In genomic region chr2:120253021-120253882, GRCh38 we compare ENCODE assay signal across 8 cellular contexts. TPM values are rescaled to one million over a fixed set of nuclear protein-coding genes. Genes with fewer than 3 reads are reported as not detected.
DNase-seq lines count a peak whose midpoint lies in the region; ATAC-seq, FAIRE-seq and TF ChIP-seq lines count a peak whose summit lies in the region.

No MANE protein-coding gene starts in this region.

- H3K9ac ChIP-seq in PC-3 (ENCODE audit: low read length) (peak overlapping the region; percentile 78), neural cell (ENCODE audit: low read length) (peak overlapping the region; percentile 72)

- H3K4me1 Mint-ChIP-seq in activated naive CD8-positive, alpha-beta T cell (ENCODE audit: low read depth): peaks cover 55% of the 10 kb centered on the region

- DNase-seq in D721Med (ENCODE audit: insufficient read length, low spot score): no peak
- peak; percentile 47 for DNase-seq in GM19240 (ENCODE audit: insufficient read length, low spot score)
- DNase-seq in PC-3: peak; percentile 82
- DNase-seq in urothelium cell line (ENCODE audit: low spot score): peak; percentile 83

- no peaks in the 10 kb centered on the region for H3K27me3 Mint-ChIP-seq in activated naive CD8-positive, alpha-beta T cell

- peak; percentile 62 for TF ChIP-seq RAD21 in neural cell (conservative IDR thresholded peaks at IDR 0.05)

- POLR2A ChIA-PET in PC-3 (lab: Charles Lee; ENCODE audit: unreplicated experiment): no interaction called here

- no peaks in the 10 kb centered on the region for H3F3A ChIP-seq in PC-3 (ENCODE audit: low read length, unreplicated experiment)
- no peaks in the 10 kb centered on the region for H3F3A ChIP-seq in neural cell (ENCODE audit: insufficient read depth, low read length, poor library complexity, severe bottlenecking)

- H2AFZ ChIP-seq in PC-3 (ENCODE audit: low read length) (peak overlapping the region; percentile 85), neural cell (ENCODE audit: low read depth, low read length) (peak overlapping the region; percentile 8)

- TF ChIP-seq CTCF in D721Med (IDR thresholded peaks at IDR 0.05; ENCODE audit: insufficient read depth, missing control alignments) (peak; percentile 24), PC-3 (conservative IDR thresholded peaks at IDR 0.05; ENCODE audit: low read depth, low read length) (peak; percentile 40; the same call in 1 of the 2 replicates), gastroesophageal sphincter (IDR thresholded peaks at IDR 0.05) (peak in 3 of 4 experiments; percentile 58 to 63 (median 61)), neural cell (IDR thresholded peaks at IDR 0.05; ENCODE audit: poor library complexity, severe bottlenecking) (peak; percentile 78)

- H3K36me3 ChIP-seq in PC-3 (ENCODE audit: low read depth, low read length): no peaks in the 10 kb centered on the region
- no peaks in the 10 kb centered on the region for H3K36me3 ChIP-seq in gastroesophageal sphincter
- no peaks in the 10 kb centered on the region for H3K36me3 ChIP-seq in neural cell (ENCODE audit: insufficient read depth, low read length)

- 0% methylated on average over 1 to 11 of the region's 60 CpGs for WGBS in gastroesophageal sphincter (ENCODE audit: low coverage in 1 of 2), 2 donors

- no peak for FAIRE-seq in D721Med (lab: Jason Lieb, UNC)
- FAIRE-seq in urothelium cell line (lab: Jason Lieb, UNC): no peak

- H4K20me1 ChIP-seq in PC-3 (ENCODE audit: low read length): peaks cover 13% of the 10 kb centered on the region; the same call in 1 of the 2 replicates
- no peaks in the 10 kb centered on the region for H4K20me1 ChIP-seq in neural cell (ENCODE audit: insufficient read depth)

- CTCF ChIA-PET in PC-3 (lab: Charles Lee): interaction anchor here (0.8 to 1.3 kb wide), 2 partner anchors 13 to 60 kb away, joined by 3 to 15 read pairs; no protein-coding TSS in a partner anchor

- H3K27ac ChIP-seq in PC-3 (ENCODE audit: low read length) (peak overlapping the region; percentile 81), gastroesophageal sphincter (peak overlapping the region; percentile 39 to 98 (median 88)), neural cell (ENCODE audit: low read length) (peak overlapping the region; percentile 62)

- ATAC-seq in HG03196 (IDR thresholded peaks at IDR 0.05; ENCODE audit: unreplicated experiment): peak; percentile 27
- peak; percentile 66 for ATAC-seq in PC-3
- ATAC-seq in gastroesophageal sphincter: peak; percentile 83

- H3K79me2 ChIP-seq in PC-3 (ENCODE audit: low read length) (peaks cover 52% of the 10 kb centered on the region), neural cell (replicated peaks; ENCODE audit: insufficient read depth, low read length) (peaks cover 21% of the 10 kb centered on the region)

- no peaks in the 10 kb centered on the region for H3K9me3 Mint-ChIP-seq in activated naive CD8-positive, alpha-beta T cell (ENCODE audit: low read depth)

- peaks cover 34% of the 10 kb centered on the region for H3K4me1 ChIP-seq in PC-3 (ENCODE audit: insufficient read depth, low read length)
- H3K4me1 ChIP-seq in gastroesophageal sphincter: peaks cover 0 to 56% (median 7%) of the 10 kb centered on the region in 3 donors

- peaks cover 12% of the 10 kb centered on the region for H3K36me3 Mint-ChIP-seq in activated naive CD8-positive, alpha-beta T cell

- H3K27me3 ChIP-seq in PC-3 (ENCODE audit: low read length): no peaks in the 10 kb centered on the region
- no peaks in the 10 kb centered on the region for H3K27me3 ChIP-seq in gastroesophageal sphincter
- no peaks in the 10 kb centered on the region for H3K27me3 ChIP-seq in neural cell (ENCODE audit: insufficient read depth, low read depth, low read length)

- peak overlapping the region; percentile 97 for H3K4me3 Mint-ChIP-seq in activated naive CD8-positive, alpha-beta T cell

- H3K27ac Mint-ChIP-seq in activated naive CD8-positive, alpha-beta T cell: peak overlapping the region; percentile 36

- BruUV-seq in PC-3 (replicated peaks; lab: Mats Ljungman, UMichigan): no TSS peak

- H3K4me2 ChIP-seq in PC-3 (ENCODE audit: low read length) (peak overlapping the region; percentile 96), neural cell (ENCODE audit: low read length) (peak overlapping the region; percentile 98)

- peak overlapping the region; percentile 94 for H3K4me3 ChIP-seq in PC-3 (ENCODE audit: low read length)
- H3K4me3 ChIP-seq in gastroesophageal sphincter: peak overlapping the region; percentile 57 to 100
- H3K4me3 ChIP-seq in neural cell (ENCODE audit: low read length): peak overlapping the region; percentile 82

- TF ChIP-seq EP300 in gastroesophageal sphincter (IDR thresholded peaks at IDR 0.05) (no peak), neural cell (conservative IDR thresholded peaks at IDR 0.05; ENCODE audit: poor library complexity, severe bottlenecking) (peak; percentile 7)

- H3K9me3 ChIP-seq in PC-3 (ENCODE audit: low read length) (no peaks in the 10 kb centered on the region), gastroesophageal sphincter (no peaks in the 10 kb centered on the region), neural cell (ENCODE audit: low read length) (no peaks in the 10 kb centered on the region)

- peak; percentile 22 to 57 for TF ChIP-seq POLR2A in gastroesophageal sphincter (IDR thresholded peaks at IDR 0.05)

- H3K9me2 ChIP-seq in PC-3 (replicated peaks; ENCODE audit: low read length) (no peaks in the 10 kb centered on the region), neural cell (ENCODE audit: insufficient read depth, low read length) (no peaks in the 10 kb centered on the region)

- intact Hi-C loops in PC-3 (cut with micrococcal nuclease): loop anchor here (1.0 to 2.0 kb wide), 3 partner anchors 34 to 60 kb away; no protein-coding TSS in a partner anchor

TF ChIP-seq in neural cell, 6 proteins besides CTCF, POLR2A, EP300 and RAD21:
- TF ChIP-seq REST (IDR thresholded peaks at IDR 0.05; ENCODE audit: borderline replicate concordance) (no peak), POLR2AphosphoS5 (IDR thresholded peaks at IDR 0.05) (peak; percentile 17), SMC3 (conservative IDR thresholded peaks at IDR 0.05; ENCODE audit: poor library complexity) (peak; percentile 74), MXI1 (conservative IDR thresholded peaks at IDR 0.05; ENCODE audit: poor library complexity, severe bottlenecking) (peak; percentile 61), EZH2 (IDR thresholded peaks at IDR 0.05; ENCODE audit: borderline replicate concordance, insufficient read depth, low read length, poor library complexity, severe bottlenecking) (no peak), TAF1 (IDR thresholded peaks at IDR 0.05; ENCODE audit: low read depth) (peak; percentile 24)

RNA-seq across cellular contexts. Expression of gene RALB, which starts 0.6 kb away (rescaled TPM):
- total RNA-seq in PC-3 (2014; rRNA removed) (49.1 and 57.9 TPM in 2 replicates), gastroesophageal sphincter (10 to 100 TPM; 35.5 to 56.6 (median 53.4) TPM)
- polyA plus RNA-seq in neural cell: 46.0 and 50.6 TPM in 2 replicates
- 35.3 and 39.8 TPM in 2 replicates for polyA minus RNA-seq in neural cell

RNA-seq across cellular contexts. Expression of gene TMEM185B, which starts 30.1 kb away (rescaled TPM):
- total RNA-seq in PC-3 (2014; rRNA removed) (67.5 and 83.6 TPM in 2 replicates), gastroesophageal sphincter (10 to 100 TPM; 22.8 to 28.9 (median 25.3) TPM)
- 4.4 and 5.7 TPM in 2 replicates for polyA plus RNA-seq in neural cell
- 10.3 and 13.4 TPM in 2 replicates for polyA minus RNA-seq in neural cell

Comparison
In these comparisons a context has a peak if more than half of its experiments do, and no peak if none do; other contexts are left out.
1. CTCF ChIP-seq: peak in every context shown above with its lines; median percentile 78 in neural cell; 61 in gastroesophageal sphincter; 40 in PC-3; 24 in D721Med.
2. ATAC-seq: peak in every context shown above with its lines; median percentile 83 in gastroesophageal sphincter; 66 in PC-3; 27 in HG03196.